In the genomic region with DNA sequence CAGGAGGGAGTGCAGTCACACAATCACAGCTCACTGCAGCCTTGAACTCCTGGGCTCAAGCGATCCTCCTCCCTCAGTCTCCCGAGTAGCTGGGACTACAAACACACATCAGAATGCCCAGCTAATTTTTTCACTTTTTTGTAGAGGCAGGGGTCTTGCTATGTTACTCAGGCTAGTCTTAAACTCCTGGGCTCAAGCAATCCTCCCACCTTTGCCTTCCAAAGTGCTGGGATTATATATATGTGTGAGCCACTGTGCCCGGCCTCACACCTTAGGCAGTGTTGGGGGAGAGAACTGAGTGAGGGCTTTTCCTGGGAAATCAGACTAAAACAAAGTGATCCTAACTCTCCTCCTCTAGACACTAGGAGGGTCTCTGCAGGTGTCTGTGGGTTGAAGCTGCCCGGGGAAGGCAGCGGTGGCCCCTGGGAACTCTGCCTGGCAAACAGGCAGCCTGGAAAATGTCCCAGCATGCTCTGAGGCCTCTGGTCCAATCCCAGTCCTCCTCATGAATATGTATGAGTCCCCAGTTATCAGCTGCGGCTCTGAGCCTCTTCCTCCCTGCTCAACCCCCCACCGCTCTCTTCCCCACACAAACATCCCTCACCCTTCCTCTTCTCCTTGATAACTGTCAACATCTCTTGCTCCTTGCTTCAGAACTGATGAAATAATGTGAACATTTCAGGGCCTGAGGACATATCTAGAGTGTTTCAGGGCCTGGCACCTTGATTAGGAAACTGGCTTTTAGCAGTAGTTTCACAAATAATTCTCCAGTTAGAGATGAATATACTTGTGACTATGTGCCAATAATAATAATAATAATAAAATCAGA, we compare ENCODE assay signal across 8 cellular contexts. TPM values are rescaled to one million over a fixed set of nuclear protein-coding genes. Genes with fewer than 3 reads are reported as not detected.
DNase-seq lines count a peak whose midpoint lies in the region; ATAC-seq and TF ChIP-seq lines count a peak whose summit lies in the region.

No MANE protein-coding gene starts in this region.

- no peaks in the 10 kb centered on the region for H4K20me1 ChIP-seq in Karpas-422 (ENCODE audit: insufficient read depth, low read depth, low read length)

- H3K27ac ChIP-seq in Karpas-422 (ENCODE audit: low read length) (no peak overlapping the region), SK-N-MC (peak overlapping the region; percentile 87), endodermal cell (ENCODE audit: low read depth, low read length) (peak overlapping the region; percentile 72), mesodermal cell (ENCODE audit: low read depth, low read length, severe bottlenecking) (peak overlapping the region; percentile 69), upper lobe of left lung (peak overlapping the region; percentile 55 to 85 (median 80))

- peak overlapping the region; percentile 29 for H3K4me2 ChIP-seq in Karpas-422 (ENCODE audit: low read depth, low read length, poor library complexity, severe bottlenecking)

- no peaks in the 10 kb centered on the region for H3K36me3 ChIP-seq in Karpas-422 (ENCODE audit: insufficient read depth, low read length)
- no peaks in the 10 kb centered on the region for H3K36me3 ChIP-seq in SK-N-MC (ENCODE audit: insufficient read depth, low read length)
- H3K36me3 ChIP-seq in endodermal cell (ENCODE audit: control insufficient read depth, insufficient read depth, low read length), result no peaks in the 10 kb centered on the region
- no peaks in the 10 kb centered on the region for H3K36me3 ChIP-seq in mesodermal cell (ENCODE audit: control insufficient read depth, insufficient read depth, low read length)
- H3K36me3 ChIP-seq in upper lobe of left lung, result no peaks in the 10 kb centered on the region

- H3K27ac Mint-ChIP-seq in endodermal cell, result peak overlapping the region; percentile 93

- H3K9me3 ChIP-seq in Karpas-422 (ENCODE audit: low read length) (no peaks in the 10 kb centered on the region), SK-N-MC (ENCODE audit: low read depth, low read length) (no peaks in the 10 kb centered on the region), endodermal cell (ENCODE audit: control insufficient read depth, low read length) (no peaks in the 10 kb centered on the region), mesodermal cell (ENCODE audit: control insufficient read depth, low read length) (no peaks in the 10 kb centered on the region), upper lobe of left lung (no peaks in the 10 kb centered on the region)

- peak overlapping the region; percentile 72; the same call in 1 of the 2 replicates for H2AFZ ChIP-seq in Karpas-422 (ENCODE audit: low read length)

- no peaks in the 10 kb centered on the region for H3K9me3 Mint-ChIP-seq in endodermal cell

- peaks cover 7% of the 10 kb centered on the region for H3K4me1 Mint-ChIP-seq in endodermal cell

- H3K79me2 ChIP-seq in Karpas-422 (ENCODE audit: low read length), result no peaks in the 10 kb centered on the region

- peak in 2 of 4 donors; percentile 32 to 49 for TF ChIP-seq POLR2A in upper lobe of left lung (IDR thresholded peaks at IDR 0.05)

- H3K27me3 ChIP-seq in Karpas-422 (ENCODE audit: low read length), result no peaks in the 10 kb centered on the region
- H3K27me3 ChIP-seq in endodermal cell (ENCODE audit: control insufficient read depth, insufficient read depth, low read length, poor library complexity, severe bottlenecking), result no peaks in the 10 kb centered on the region
- no peaks in the 10 kb centered on the region for H3K27me3 ChIP-seq in upper lobe of left lung

- no peak for TF ChIP-seq CTCF in endodermal cell (conservative IDR thresholded peaks at IDR 0.05)
- TF ChIP-seq CTCF in upper lobe of left lung (IDR thresholded peaks at IDR 0.05), result no peak

- H3K36me3 Mint-ChIP-seq in endodermal cell (ENCODE audit: low read depth), result no peaks in the 10 kb centered on the region

- H3K27me3 Mint-ChIP-seq in endodermal cell (ENCODE audit: insufficient read depth), result no peaks in the 10 kb centered on the region

- peak; percentile 62 for DNase-seq in ELR (ENCODE audit: low read depth)
- peak; percentile 67 for DNase-seq in Karpas-422
- DNase-seq in SK-N-MC (ENCODE audit: low read depth, low spot score), result peak; percentile 95
- DNase-seq in endodermal cell, result peak; percentile 98
- peak in 1 of 2 donors; percentile 84 for DNase-seq in upper lobe of left lung
- DNase-seq in RKO (ENCODE audit: low spot score), result no peak

- H3K4me1 ChIP-seq in Karpas-422 (ENCODE audit: low read length), result peaks cover 7% of the 10 kb centered on the region
- H3K4me1 ChIP-seq in endodermal cell (ENCODE audit: control insufficient read depth, insufficient read depth, low read length), result no peaks in the 10 kb centered on the region
- peaks cover 16% of the 10 kb centered on the region for H3K4me1 ChIP-seq in mesodermal cell (ENCODE audit: control insufficient read depth, insufficient read depth, low read length, poor library complexity, severe bottlenecking)
- peaks cover 13 to 21% (median 17%) of the 10 kb centered on the region in 4 donors for H3K4me1 ChIP-seq in upper lobe of left lung

- peak; percentile 87 to 89 for ATAC-seq in upper lobe of left lung (ENCODE audit: low FRiP score in 2 of 2)
- ATAC-seq in HG03025 (IDR thresholded peaks at IDR 0.05; ENCODE audit: low FRiP score, unreplicated experiment), result no peak

- no peak for TF ChIP-seq EP300 in upper lobe of left lung (IDR thresholded peaks at IDR 0.05)

- H3K9ac ChIP-seq in Karpas-422 (ENCODE audit: low read length) (0 out of 2 replicates have a peak overlapping the region, but pooled peaks have one; percentile 12), SK-N-MC (ENCODE audit: insufficient read length) (peak overlapping the region; percentile 54), endodermal cell (ENCODE audit: extremely low read depth, low read length, poor library complexity, severe bottlenecking) (no peak overlapping the region)

- peak overlapping the region; percentile 44 for H3K4me3 Mint-ChIP-seq in endodermal cell

- H3K9me2 ChIP-seq in Karpas-422 (replicated peaks; ENCODE audit: insufficient read depth, low read length), result no peaks in the 10 kb centered on the region

- no peak overlapping the region for H3K4me3 ChIP-seq in Karpas-422 (ENCODE audit: low read length)
- H3K4me3 ChIP-seq in SK-N-MC, result peak overlapping the region; percentile 61
- H3K4me3 ChIP-seq in endodermal cell (ENCODE audit: low read length), result peak overlapping the region; percentile 67
- H3K4me3 ChIP-seq in mesodermal cell (ENCODE audit: extremely low read depth, insufficient read depth, low read length, poor library complexity, severe bottlenecking), result no peak overlapping the region
- H3K4me3 ChIP-seq in upper lobe of left lung, result peak overlapping the region in 1 of 4 donors; percentile 2

- WGBS in endodermal cell (ENCODE audit: insufficient coverage in 1 of 2, insufficient read length in 1 of 2), 2 experiments, result 22 to 37% methylated on average over 6 to 7 of the region's 7 CpGs
- 26 to 35% methylated on average over 6 of the region's 7 CpGs for WGBS in mesodermal cell (ENCODE audit: insufficient coverage in 2 of 2), 2 experiments
- 38 to 53% methylated on average over 7 of the region's 7 CpGs for WGBS in upper lobe of left lung, 2 donors

RNA-seq across cellular contexts. Expression of gene NAA25, which starts 7.9 kb away (rescaled TPM):
- 30.7 and 39.2 TPM in 2 replicates for total RNA-seq in Karpas-422 (2014; rRNA removed; shearing (Covaris generic); ENCODE audit: low replicate concordance)
- total RNA-seq in endodermal cell (10 to 100 TPM; 34.2 to 36.3 TPM), upper lobe of left lung (10 to 100 TPM; 15.0 to 30.3 (median 19.4) TPM)
- 23.2 TPM for polyA plus RNA-seq in endodermal cell (2013, experiment 1 of 2)
- polyA plus RNA-seq in endodermal cell (2013, experiment 2 of 2), result 20.1 TPM
- polyA plus RNA-seq in mesodermal cell (2013, experiment 1 of 2), result 18.3 TPM
- polyA plus RNA-seq in mesodermal cell (2013, experiment 2 of 2), result 17.5 TPM

RNA-seq across cellular contexts. Expression of gene TRAFD1, which starts 8.9 kb away (rescaled TPM):
- 52.1 and 86.1 TPM in 2 replicates for total RNA-seq in Karpas-422 (2014; rRNA removed; shearing (Covaris generic); ENCODE audit: low replicate concordance)
- 10 to 100 TPM; 25.2 to 28.9 TPM for total RNA-seq in endodermal cell
- 37.6 TPM for polyA plus RNA-seq in endodermal cell (2013, experiment 1 of 2)
- 32.3 TPM for polyA plus RNA-seq in endodermal cell (2013, experiment 2 of 2)
- 31.9 TPM for polyA plus RNA-seq in mesodermal cell (2013, experiment 1 of 2)
- polyA plus RNA-seq in mesodermal cell (2013, experiment 2 of 2), result 27.9 TPM
- 10 to 100 TPM; 36.9 to 75.4 (median 42.6) TPM for total RNA-seq in upper lobe of left lung

Comparison
In these comparisons a context has a peak if more than half of its experiments do, and no peak if none do; other contexts are left out.
1. H3K4me3 ChIP-seq: peak in SK-N-MC (single experiment) and endodermal cell (single experiment); none in Karpas-422 (single experiment) and mesodermal cell (single experiment).